ENCODE assay signal across 16 cellular contexts in the genomic region with DNA sequence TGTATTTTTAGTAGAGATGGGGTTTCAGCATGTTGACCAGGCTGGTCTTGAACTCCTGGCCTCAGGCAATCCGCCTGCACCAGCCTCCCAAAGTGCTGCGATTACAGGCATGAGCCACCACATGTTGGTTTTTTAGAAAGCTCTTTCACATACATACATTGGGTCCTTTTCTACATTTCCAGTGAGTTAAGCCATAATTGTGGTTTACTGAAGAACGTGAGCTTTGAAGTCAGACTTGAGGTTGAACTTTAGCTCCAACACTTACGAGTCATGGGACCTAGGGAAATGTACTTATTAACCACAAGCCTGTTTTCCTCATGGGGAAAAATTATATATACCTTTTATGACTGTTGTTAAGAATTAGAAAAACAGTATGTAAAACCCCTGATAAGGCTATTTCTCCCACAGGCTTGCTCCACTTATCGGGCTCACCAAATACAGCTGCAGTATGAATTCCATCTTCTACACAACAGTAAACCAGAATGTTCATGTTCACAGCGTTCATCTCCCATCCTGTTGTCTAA. TPM values are rescaled to one million over a fixed set of nuclear protein-coding genes. Genes with fewer than 3 reads are reported as not detected.
DNase-seq lines count a peak whose midpoint lies in the region; ATAC-seq and TF ChIP-seq lines count a peak whose summit lies in the region.
"Had no signal": no experiment of that assay in that cellular context is flagged by ENCODE, and none has a peak within 500 bp of the region (broad histone marks: within the 10 kb centered on the region; RNA-seq: fewer than 3 reads in every experiment).

No MANE protein-coding gene starts in this region.

- peaks cover 21% of the 10 kb centered on the region for H3K36me3 Mint-ChIP-seq in activated T-helper 1 cell treated with anti-CD3 and anti-CD28 coated beads, Interleukin-12 subunit alpha, Interleukin-12 subunit beta, Interleukin-2, Interleukin-4 antibody, amounts not matched to agents 30 ng/mL and 10 ng/mL and 1 ng/mL, durations not matched to agents 14 hours and 24 hours and 36 hours (ENCODE audit: low read depth)
- peaks cover 29% of the 10 kb centered on the region for H3K36me3 Mint-ChIP-seq in CD4-positive, alpha-beta T cell (ENCODE audit: low read depth)

- CTCF ChIA-PET in CD4-positive, alpha-beta T cell (lab: Charles Lee), result no interaction called here

- intact Hi-C loops in activated T-helper 1 cell treated with anti-CD3 and anti-CD28 coated beads, Interleukin-12 subunit alpha, Interleukin-12 subunit beta, Interleukin-2, Interleukin-4 antibody, amounts not matched to agents 30 ng/mL and 10 ng/mL and 1 ng/mL, durations not matched to agents 14 hours and 24 hours and 36 hours (cut with micrococcal nuclease), result no loop called here
- intact Hi-C loops in CD4-positive, alpha-beta T cell (cut with DNase I, micrococcal nuclease), result no loop called here

- no peak for ATAC-seq in CD4-positive, alpha-beta T cell (ENCODE audit: poor library complexity)
- ATAC-seq: natural killer cell treated with Interleukin-12 subunit alpha and Interleukin-12 subunit beta and Interleukin-15 and Interleukin-18, amount 100 ng/mL, for 72 hours; WTC11 had no signal

- H3K4me1 Mint-ChIP-seq in activated T-helper 1 cell treated with anti-CD3 and anti-CD28 coated beads, Interleukin-12 subunit alpha, Interleukin-12 subunit beta, Interleukin-2, Interleukin-4 antibody, amounts not matched to agents 30 ng/mL and 10 ng/mL and 1 ng/mL, durations not matched to agents 14 hours and 24 hours and 36 hours (ENCODE audit: low read depth), result peaks cover 7% of the 10 kb centered on the region
- H3K4me1 Mint-ChIP-seq in CD4-positive, alpha-beta T cell (ENCODE audit: low read depth), result peaks cover 5% of the 10 kb centered on the region

- no peak for TF ChIP-seq CTCF in AG10803 (conservative IDR thresholded peaks at IDR 0.05; ENCODE audit: low read length)
- no peak for TF ChIP-seq CTCF in CD4-positive, alpha-beta T cell (IDR thresholded peaks at IDR 0.05)

- H3K9me3 Mint-ChIP-seq in activated T-helper 1 cell treated with anti-CD3 and anti-CD28 coated beads, Interleukin-12 subunit alpha, Interleukin-12 subunit beta, Interleukin-2, Interleukin-4 antibody, amounts not matched to agents 30 ng/mL and 10 ng/mL and 1 ng/mL, durations not matched to agents 14 hours and 24 hours and 36 hours, result peaks cover 6% of the 10 kb centered on the region
- H3K9me3 Mint-ChIP-seq in CD4-positive, alpha-beta T cell, result peaks cover 3% of the 10 kb centered on the region
- H3K9me3 Mint-ChIP-seq: natural killer cell treated with Interleukin-12 subunit alpha and Interleukin-12 subunit beta and Interleukin-15 and Interleukin-18, amount 100 ng/mL, for 72 hours had no signal

- no peak overlapping the region for H3K27ac ChIP-seq in caudate nucleus (ENCODE audit: low read depth, low read length)
- H3K27ac ChIP-seq in CD4-positive, alpha-beta T cell (ENCODE audit: low read depth, low read length), result no peak overlapping the region
- H3K27ac ChIP-seq: adrenal gland, C4-2B had no signal

- DNase-seq in AG10803 (ENCODE audit: low read depth) (peak; percentile 50), HT1080 (ENCODE audit: low read depth) (peak; percentile 78), amniotic epithelial cell (ENCODE audit: low read depth) (peak; percentile 68), kidney tubule cell (ENCODE audit: low spot score) (peak; percentile 71), caudate nucleus (lab: John Stamatoyannopoulos, UW) (no peak), NCI-H187 treated with DMSO at 0.1 percent for 48 hours (lab: John Stamatoyannopoulos, UW) (no peak)
- DNase-seq in activated T-helper 1 cell treated with anti-CD3 and anti-CD28 coated beads, Interleukin-12 subunit alpha, Interleukin-12 subunit beta, Interleukin-2, Interleukin-4 antibody, amounts not matched to agents 30 ng/mL and 10 ng/mL and 1 ng/mL, durations not matched to agents 14 hours and 24 hours and 36 hours (ENCODE audit: low spot score), result no peak
- no peak for DNase-seq in CD4-positive, alpha-beta T cell
- DNase-seq: activated CD8-positive, alpha-beta memory T cell treated with anti-CD3 and anti-CD28 coated beads, Interleukin-2, amount 50 U/mL, for 4 hours; adrenal gland; GDM1; NCI-H2107; substantia nigra had no signal

- no peaks in the 10 kb centered on the region for H3K9me3 ChIP-seq in CD4-positive, alpha-beta T cell (ENCODE audit: control insufficient read depth, low read length)
- H3K9me3 ChIP-seq: adrenal gland had no signal

- no peaks in the 10 kb centered on the region for H3K27me3 Mint-ChIP-seq in activated T-helper 1 cell treated with anti-CD3 and anti-CD28 coated beads, Interleukin-12 subunit alpha, Interleukin-12 subunit beta, Interleukin-2, Interleukin-4 antibody, amounts not matched to agents 30 ng/mL and 10 ng/mL and 1 ng/mL, durations not matched to agents 14 hours and 24 hours and 36 hours (ENCODE audit: insufficient read depth)
- no peaks in the 10 kb centered on the region for H3K27me3 Mint-ChIP-seq in CD4-positive, alpha-beta T cell
- H3K27me3 Mint-ChIP-seq: natural killer cell treated with Interleukin-12 subunit alpha and Interleukin-12 subunit beta and Interleukin-15 and Interleukin-18, amount 100 ng/mL, for 72 hours had no signal

- no peaks in the 10 kb centered on the region for H3K27me3 ChIP-seq in CD4-positive, alpha-beta T cell (ENCODE audit: control insufficient read depth, insufficient read depth, low read length)
- H3K27me3 ChIP-seq: adrenal gland had no signal

- H3K4me3 Mint-ChIP-seq in activated T-helper 1 cell treated with anti-CD3 and anti-CD28 coated beads, Interleukin-12 subunit alpha, Interleukin-12 subunit beta, Interleukin-2, Interleukin-4 antibody, amounts not matched to agents 30 ng/mL and 10 ng/mL and 1 ng/mL, durations not matched to agents 14 hours and 24 hours and 36 hours, result no peak overlapping the region
- H3K4me3 Mint-ChIP-seq in CD4-positive, alpha-beta T cell, result no peak overlapping the region
- H3K4me3 Mint-ChIP-seq: natural killer cell treated with Interleukin-12 subunit alpha and Interleukin-12 subunit beta and Interleukin-15 and Interleukin-18, amount 100 ng/mL, for 72 hours; WTC11 had no signal

- H3K4me3 ChIP-seq in AG10803 (ENCODE audit: low read length), result no peak overlapping the region
- H3K4me3 ChIP-seq: adrenal gland had no signal

- no peak overlapping the region for H3K27ac Mint-ChIP-seq in activated T-helper 1 cell treated with anti-CD3 and anti-CD28 coated beads, Interleukin-12 subunit alpha, Interleukin-12 subunit beta, Interleukin-2, Interleukin-4 antibody, amounts not matched to agents 30 ng/mL and 10 ng/mL and 1 ng/mL, durations not matched to agents 14 hours and 24 hours and 36 hours
- H3K27ac Mint-ChIP-seq in CD4-positive, alpha-beta T cell, result no peak overlapping the region
- H3K27ac Mint-ChIP-seq: natural killer cell treated with Interleukin-12 subunit alpha and Interleukin-12 subunit beta and Interleukin-15 and Interleukin-18, amount 100 ng/mL, for 72 hours; WTC11 had no signal

- POLR2A ChIA-PET in CD4-positive, alpha-beta T cell (lab: Charles Lee), result no interaction called here

RNA-seq across cellular contexts. Expression of gene GPR160, which starts 39.0 kb away (rescaled TPM):
- total RNA-seq in HT1080 (2014; rRNA removed; shearing (Covaris generic)), result 2.8 and 4.2 TPM in 2 replicates
- polyA plus RNA-seq in HT1080 (2015; cell fraction: cytosol; rRNA removed), result 10.8 and 12.3 TPM in 2 replicates
- polyA plus RNA-seq in HT1080 (2015; cell fraction: nucleus; rRNA removed), result 2.6 and 3.9 TPM in 2 replicates
- total RNA-seq in activated T-helper 1 cell treated with anti-CD3 and anti-CD28 coated beads, Interleukin-12 subunit alpha, Interleukin-12 subunit beta, Interleukin-2, Interleukin-4 antibody, amounts not matched to agents 30 ng/mL and 10 ng/mL and 1 ng/mL, durations not matched to agents 14 hours and 24 hours and 36 hours, result 3.4 and 3.5 TPM in 2 replicates
- 1 to 10 TPM; 5.7 TPM for total RNA-seq in CD4-positive, alpha-beta T cell

Comparison
In these comparisons a context has a peak if more than half of its experiments do, and no peak if none do; other contexts are left out.
1. DNase-seq: peak in AG10803 (single experiment), HT1080 (single experiment), amniotic epithelial cell (single experiment) and kidney tubule cell (single experiment); none in caudate nucleus (0 of 61), activated T-helper 1 cell treated with anti-CD3 and anti-CD28 coated beads, Interleukin-12 subunit alpha, Interleukin-12 subunit beta, Interleukin-2, Interleukin-4 antibody, amounts not matched to agents 30 ng/mL and 10 ng/mL and 1 ng/mL, durations not matched to agents 14 hours and 24 hours and 36 hours (single experiment), CD4-positive, alpha-beta T cell (0 of 10) and NCI-H187 treated with DMSO at 0.1 percent for 48 hours (single experiment).